8 cellular contexts compared by ENCODE assay signal in genomic region chr22:29388759-29389090, GRCh38. TPM values are rescaled to one million over a fixed set of nuclear protein-coding genes. Genes with fewer than 3 reads are reported as not detected.
A peak's percentile ranks its signal among the peaks of the same experiment; 100 is the strongest.
DNase-seq lines count a peak whose midpoint lies in the region; ATAC-seq lines count a peak whose summit lies in the region.

No MANE protein-coding gene starts in this region.

- H3K4me1 Mint-ChIP-seq in naive B cell: peaks cover 47 to 64% (median 57%) of the 10 kb centered on the region in 3 donors

- H3K27ac Mint-ChIP-seq in naive B cell: peak overlapping the region; percentile 98 to 99 (median 99)

- ATAC-seq in GM18498 (IDR thresholded peaks at IDR 0.05; ENCODE audit: unreplicated experiment) (peak; percentile 5), HG03442 (IDR thresholded peaks at IDR 0.05; ENCODE audit: unreplicated experiment) (peak; percentile 7), naive B cell (ENCODE audit: low read depth in 2 of 2) (peak in 1 of 2 donors; percentile 2)

- H3K9me3 Mint-ChIP-seq in naive B cell: no peaks in the 10 kb centered on the region

- H3K4me3 Mint-ChIP-seq in naive B cell: peak overlapping the region; percentile 87 to 97 (median 96)

- no peaks in the 10 kb centered on the region for H3K27me3 Mint-ChIP-seq in naive B cell

- DNase-seq in caudate nucleus (lab: John Stamatoyannopoulos, UW) (no peak), naive B cell (no peak), HCEC 1CT (no peak), superior temporal gyrus (ENCODE audit: extremely low spot score) (no peak), DMS53 treated with DMSO at 0.1 percent for 48 hours (lab: John Stamatoyannopoulos, UW; ENCODE audit: unreplicated experiment) (no peak)
- no peak for DNase-seq in activated CD8-positive, alpha-beta memory T cell treated with anti-CD3 and anti-CD28 coated beads, Interleukin-2, amount 50 U/mL, for 4 hours

- peak overlapping the region; percentile 93 for H3K27ac ChIP-seq in caudate nucleus (ENCODE audit: low read depth, low read length)

- peaks cover 0 to 8% of the 10 kb centered on the region in 2 donors for H3K36me3 Mint-ChIP-seq in naive B cell

RNA-seq across cellular contexts. Expression of gene AP1B1, which starts 0.4 kb away (rescaled TPM):
- 10 to 100 TPM; 27.4 to 72.0 (median 42.5) TPM for polyA plus RNA-seq in naive B cell (ENCODE audit: low read depth in 6 of 6)

RNA-seq across cellular contexts. Expression of gene RFPL1, which starts 49.7 kb away (rescaled TPM):
- polyA plus RNA-seq in naive B cell (ENCODE audit: low read depth in 6 of 6): not detected
